In genomic region chr3:126703512-126704493, GRCh38 we compare ENCODE assay signal across 1 cellular context.
TF ChIP-seq lines count a peak whose summit lies in the region.

TSS of gene CHCHD6 (plus strand) at chr3:126704240. CDS start at chr3:126704313, 73 bp downstream.

TF ChIP-seq in HepG2, 621 proteins besides CTCF, POLR2A, EP300 and RAD21 (continued from another document and continues in another):
- peak; percentile 45; the same call in 1 of the 2 replicates for TF ChIP-seq ARID5B (CRISPR knock-in tag; IDR thresholded peaks at IDR 0.05)
- TF ChIP-seq ATF7-NPFF (CRISPR knock-in tag; IDR thresholded peaks at IDR 0.05; ENCODE audit: low read depth): peak; percentile 62
- no peak for TF ChIP-seq ZSCAN22 (CRISPR knock-in tag; IDR thresholded peaks at IDR 0.05)
- TF ChIP-seq ATF1 (CRISPR knock-in tag; IDR thresholded peaks at IDR 0.05): no peak
- no peak for TF ChIP-seq SRF (IDR thresholded peaks at IDR 0.05; ENCODE audit: low read depth, low read length)
- no peak for TF ChIP-seq ZNF879 (CRISPR knock-in tag; IDR thresholded peaks at IDR 0.05)
- TF ChIP-seq RARG (CRISPR knock-in tag; IDR thresholded peaks at IDR 0.05; ENCODE audit: low read depth): no peak
- no peak for TF ChIP-seq ZBTB43 (CRISPR knock-in tag; conservative IDR thresholded peaks at IDR 0.05)
- TF ChIP-seq ZNF563 (CRISPR knock-in tag; IDR thresholded peaks at IDR 0.05): no peak; the same call in 1 of the 2 replicates
- no peak for TF ChIP-seq RFXANK (CRISPR knock-in tag; IDR thresholded peaks at IDR 0.05)
- TF ChIP-seq CREB1 (IDR thresholded peaks at IDR 0.05): peak; percentile 80
- no peak for TF ChIP-seq CREB1 (CRISPR knock-in tag; IDR thresholded peaks at IDR 0.05)
- no peak for TF ChIP-seq ZSCAN29 (CRISPR knock-in tag; conservative IDR thresholded peaks at IDR 0.05)
- no peak for TF ChIP-seq TOE1 (CRISPR knock-in tag; IDR thresholded peaks at IDR 0.05)
- TF ChIP-seq CAMTA2 (CRISPR knock-in tag; IDR thresholded peaks at IDR 0.05; ENCODE audit: borderline replicate concordance): no peak
- no peak for TF ChIP-seq ZNF136 (CRISPR knock-in tag; IDR thresholded peaks at IDR 0.05; ENCODE audit: low read depth)
- TF ChIP-seq ZNF142 (CRISPR knock-in tag; IDR thresholded peaks at IDR 0.05): no peak
- no peak; the same call in 1 of the 2 replicates for TF ChIP-seq ZBTB39 (CRISPR knock-in tag; IDR thresholded peaks at IDR 0.05)
- no peak for TF ChIP-seq ZNF691 (CRISPR knock-in tag; IDR thresholded peaks at IDR 0.05; ENCODE audit: borderline replicate concordance, low read depth)
- no peak for TF ChIP-seq ZFP82 (CRISPR knock-in tag; IDR thresholded peaks at IDR 0.05; ENCODE audit: borderline replicate concordance)
- no peak for TF ChIP-seq ZNF790 (CRISPR knock-in tag; IDR thresholded peaks at IDR 0.05; ENCODE audit: borderline replicate concordance)
- TF ChIP-seq BRCA1 (CRISPR knock-in tag; IDR thresholded peaks at IDR 0.05): no peak
- TF ChIP-seq NRL (CRISPR knock-in tag; IDR thresholded peaks at IDR 0.05; ENCODE audit: borderline replicate concordance): 0 out of 2 replicates have a peak, but pooled peaks have one; percentile 55
- no peak for TF ChIP-seq JARID2 (CRISPR knock-in tag; IDR thresholded peaks at IDR 0.05; ENCODE audit: insufficient replicate concordance)
- TF ChIP-seq HNF1A (IDR thresholded peaks at IDR 0.05; ENCODE audit: low read depth): no peak
- TF ChIP-seq HNF1A (CRISPR knock-in tag; IDR thresholded peaks at IDR 0.05; ENCODE audit: borderline replicate concordance): no peak; the same call in 1 of the 2 replicates
- no peak for TF ChIP-seq ATF5 (CRISPR knock-in tag; IDR thresholded peaks at IDR 0.05; ENCODE audit: low read depth)
- no peak for TF ChIP-seq MLLT10 (CRISPR knock-in tag; IDR thresholded peaks at IDR 0.05)
- no peak for TF ChIP-seq ZNF672 (CRISPR knock-in tag; IDR thresholded peaks at IDR 0.05)
- no peak for TF ChIP-seq ZNF597 (CRISPR knock-in tag; IDR thresholded peaks at IDR 0.05)
- TF ChIP-seq ZNF34 (CRISPR knock-in tag; IDR thresholded peaks at IDR 0.05; ENCODE audit: borderline replicate concordance): no peak
- no peak for TF ChIP-seq ISX (CRISPR knock-in tag; conservative IDR thresholded peaks at IDR 0.05)
- TF ChIP-seq ZFYVE20 (CRISPR knock-in tag; IDR thresholded peaks at IDR 0.05; ENCODE audit: borderline replicate concordance, low read depth): 0 out of 2 replicates have a peak, but pooled peaks have one; percentile 33
- peak; percentile 57; the same call in 1 of the 2 replicates for TF ChIP-seq RNF2 (conservative IDR thresholded peaks at IDR 0.05; ENCODE audit: low read depth)
- peak; percentile 29; the same call in 1 of the 2 replicates for TF ChIP-seq ZNF605 (CRISPR knock-in tag; IDR thresholded peaks at IDR 0.05)
- peak; percentile 94; the same call in 1 of the 2 replicates for TF ChIP-seq ZNF83 (CRISPR knock-in tag; IDR thresholded peaks at IDR 0.05; ENCODE audit: borderline replicate concordance)
- no peak for TF ChIP-seq HOXA7 (CRISPR knock-in tag; IDR thresholded peaks at IDR 0.05)
- no peak for TF ChIP-seq ZNF816 (CRISPR knock-in tag; IDR thresholded peaks at IDR 0.05; ENCODE audit: borderline replicate concordance)
- peak; percentile 88 for TF ChIP-seq IRF2 (CRISPR knock-in tag; IDR thresholded peaks at IDR 0.05)
- no peak for TF ChIP-seq KDM4B (CRISPR knock-in tag; IDR thresholded peaks at IDR 0.05)
- TF ChIP-seq ZNF746 (CRISPR knock-in tag; IDR thresholded peaks at IDR 0.05): no peak
- TF ChIP-seq ATF4 (CRISPR knock-in tag; IDR thresholded peaks at IDR 0.05): no peak
- TF ChIP-seq ZNF660 (CRISPR knock-in tag; IDR thresholded peaks at IDR 0.05; ENCODE audit: borderline replicate concordance, low read depth): no peak
